ENCODE assay signal across 8 cellular contexts in the genomic region with DNA sequence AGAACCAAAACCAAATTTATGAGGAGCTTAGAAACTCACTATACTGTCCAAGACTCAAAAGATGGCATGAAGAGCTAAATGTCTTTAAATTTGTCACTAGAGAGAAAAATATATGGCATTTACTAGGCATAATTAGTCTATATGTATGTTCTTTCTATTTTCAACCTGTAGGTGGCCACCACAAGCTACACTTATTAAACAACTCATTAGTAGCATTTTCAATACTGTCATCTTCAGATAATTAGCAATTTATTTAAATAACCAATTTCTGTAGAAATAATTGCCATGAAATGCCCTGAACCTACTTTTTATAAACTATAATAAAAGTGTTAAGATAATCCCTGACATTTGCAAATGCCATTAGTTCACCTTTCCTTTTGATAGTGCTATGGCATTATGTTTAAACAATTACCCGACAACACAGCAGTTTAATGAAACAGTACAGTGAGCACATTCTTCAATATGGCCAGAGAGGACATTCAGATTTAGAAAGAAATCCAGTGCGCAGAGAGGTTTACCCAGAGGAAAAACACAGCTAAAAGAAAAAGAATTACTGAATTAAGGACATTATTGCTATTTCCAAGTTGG.
DNase-seq lines count a peak whose midpoint lies in the region; ATAC-seq and TF ChIP-seq lines count a peak whose summit lies in the region.

No MANE protein-coding gene starts in this region.

- ATAC-seq in DND-41 (ENCODE audit: insufficient read depth, low read depth), result peak; percentile 59; the same call in 1 of the 3 replicates
- peak; percentile 67 for ATAC-seq in GM21515 (IDR thresholded peaks at IDR 0.05; ENCODE audit: unreplicated experiment)
- ATAC-seq in mucosa of descending colon, result no peak
- ATAC-seq in HG02973 (IDR thresholded peaks at IDR 0.05; ENCODE audit: unreplicated experiment), result no peak

- no peaks in the 10 kb centered on the region for H3K79me2 ChIP-seq in DND-41 (ENCODE audit: insufficient read depth, low read length)

- H3K27ac ChIP-seq in DND-41 (ENCODE audit: low read length), result no peak overlapping the region

- H3K36me3 ChIP-seq in DND-41 (ENCODE audit: insufficient read depth, low read length), result no peaks in the 10 kb centered on the region
- no peaks in the 10 kb centered on the region for H3K36me3 ChIP-seq in MG63
- no peaks in the 10 kb centered on the region for H3K36me3 ChIP-seq in mucosa of descending colon (ENCODE audit: low read depth)

- H3K27me3 ChIP-seq in DND-41 (ENCODE audit: insufficient read depth, low read length, poor library complexity) (no peaks in the 10 kb centered on the region), MG63 (no peaks in the 10 kb centered on the region)

- no peaks in the 10 kb centered on the region for H4K20me1 ChIP-seq in DND-41 (ENCODE audit: insufficient read depth, low read length)

- no peak overlapping the region for H3K4me2 ChIP-seq in DND-41 (ENCODE audit: insufficient read depth, low read length)

- TF ChIP-seq CTCF in DND-41 (IDR thresholded peaks at IDR 0.05; ENCODE audit: borderline replicate concordance, extremely low read depth, low read length, poor library complexity, severe bottlenecking) (peak; percentile 45), mucosa of descending colon (IDR thresholded peaks at IDR 0.05) (no peak)

- H3K4me1 ChIP-seq in DND-41 (ENCODE audit: insufficient read depth, low read length), result no peaks in the 10 kb centered on the region
- no peaks in the 10 kb centered on the region for H3K4me1 ChIP-seq in mucosa of descending colon (ENCODE audit: low read depth)

- intact Hi-C loops in mucosa of descending colon (cut with DNase I, micrococcal nuclease), result no loop called here

- H3K4me3 ChIP-seq in DND-41 (ENCODE audit: low read depth in 1 of 2, low read length in 2 of 2) (no peak overlapping the region), MG63 (no peak overlapping the region), mucosa of descending colon (no peak overlapping the region)

- DNase-seq in DND-41, result no peak
- peak; percentile 48 for DNase-seq in NCI-H82 (lab: John Stamatoyannopoulos, UW)
- peak; percentile 2 for DNase-seq in fibroblast of the conjunctiva (ENCODE audit: low read depth)
- DNase-seq in MG63, result no peak
- no peak for DNase-seq in mucosa of descending colon
- DNase-seq in stimulated activated CD8-positive, alpha-beta memory T cell treated with anti-CD3 and anti-CD28 coated beads, Interleukin-4, amount 100 ng/mL, for 48 hours, result no peak

- H2AFZ ChIP-seq in DND-41 (ENCODE audit: low read depth, low read length), result no peak overlapping the region

- H3K9ac ChIP-seq in DND-41 (ENCODE audit: low read depth, low read length), result no peak overlapping the region

- H3K9me3 ChIP-seq in DND-41 (ENCODE audit: insufficient read depth, low read length, severe bottlenecking), result no peaks in the 10 kb centered on the region
- no peaks in the 10 kb centered on the region for H3K9me3 ChIP-seq in MG63
- no peaks in the 10 kb centered on the region for H3K9me3 ChIP-seq in mucosa of descending colon

Comparison
In these comparisons a context has a peak if more than half of its experiments do, and no peak if none do; other contexts are left out.
1. ATAC-seq: peak in DND-41 (single experiment) and GM21515 (single experiment); none in mucosa of descending colon (single experiment) and HG02973 (single experiment).
2. DNase-seq: peak in NCI-H82 (single experiment) and fibroblast of the conjunctiva (single experiment); none in DND-41 (single experiment), MG63 (single experiment), mucosa of descending colon (0 of 3) and stimulated activated CD8-positive, alpha-beta memory T cell treated with anti-CD3 and anti-CD28 coated beads, Interleukin-4, amount 100 ng/mL, for 48 hours (single experiment).